Comparison of ENCODE assay signal across 21 cellular contexts in genomic region chr2:74419345-74419744, GRCh38. TPM values are rescaled to one million over a fixed set of nuclear protein-coding genes. Genes with fewer than 3 reads are reported as not detected.
DNase-seq lines count a peak whose midpoint lies in the region; ATAC-seq and TF ChIP-seq lines count a peak whose summit lies in the region.
"Had no signal": no experiment of that assay in that cellular context is flagged by ENCODE, and none has a peak within 500 bp of the region (broad histone marks: within the 10 kb centered on the region; RNA-seq: fewer than 3 reads in every experiment).

No MANE protein-coding gene starts in this region.

- H4K20me1 ChIP-seq in Karpas-422 (ENCODE audit: insufficient read depth, low read depth, low read length): no peaks in the 10 kb centered on the region
- no peaks in the 10 kb centered on the region for H4K20me1 ChIP-seq in OCI-LY3 (ENCODE audit: insufficient read depth, low read length)

- H3K4me2 ChIP-seq in Karpas-422 (ENCODE audit: low read depth, low read length, poor library complexity, severe bottlenecking): peak overlapping the region; percentile 91
- peak overlapping the region; percentile 98 for H3K4me2 ChIP-seq in OCI-LY3 (ENCODE audit: low read length)
- H3K4me2 ChIP-seq: PC-9 had no signal

- DNase-seq in CD1c-positive myeloid dendritic cell (ENCODE audit: extremely low spot score) (peak; percentile 57), Karpas-422 (no peak), putamen (ENCODE audit: low spot score) (no peak), psoas muscle (no peak)
- DNase-seq: C1 segment of cervical spinal cord, DMS79, GM23248, KBM-7, NCI-H1092 treated with DMSO at 0.1 percent for 48 hours, NCI-H2081, NCI-H2171 treated with DMSO at 0.1 percent for 48 hours, NCI-H446, NCI-H526 treated with DMSO at 0.1 percent for 48 hours, PC-9 had no signal

- H3K9ac ChIP-seq in Karpas-422 (ENCODE audit: low read length): peak overlapping the region; percentile 6; the same call in 1 of the 2 replicates
- 0 out of 2 replicates have a peak overlapping the region, but pooled peaks have one; percentile 15 for H3K9ac ChIP-seq in OCI-LY3 (ENCODE audit: low read length)
- H3K9ac ChIP-seq: GM23248 had no signal

- no peak overlapping the region for H3K27ac ChIP-seq in Karpas-422 (ENCODE audit: low read length)
- peak overlapping the region; percentile 31 for H3K27ac ChIP-seq in OCI-LY3 (ENCODE audit: low read length)
- no peak overlapping the region for H3K27ac ChIP-seq in psoas muscle
- H3K27ac ChIP-seq: GM23248, PC-9, SJSA1 had no signal

- no peak for TF ChIP-seq CTCF in OCI-LY3 (IDR thresholded peaks at IDR 0.05; ENCODE audit: low read depth, low read length)
- TF ChIP-seq CTCF in psoas muscle (IDR thresholded peaks at IDR 0.05): no peak

- H3K9me3 Mint-ChIP-seq in dendritic cell treated with granulocyte-macrophage colony-stimulating factor and Interleukin-4, amounts not matched to agents 40 ng/mL and 50 ng/mL, for 4 days: no peaks in the 10 kb centered on the region
- H3K9me3 Mint-ChIP-seq: T-helper 1 cell treated with Interleukin-12 subunit alpha and Interleukin-12 subunit beta and Interleukin-4 antibody, amounts not matched to agents 30 μg/mL and 1 μg/mL, for 36 hours had no signal

- H3K9me2 ChIP-seq in Karpas-422 (replicated peaks; ENCODE audit: insufficient read depth, low read length): no peaks in the 10 kb centered on the region

- no peaks in the 10 kb centered on the region for H3K27me3 ChIP-seq in Karpas-422 (ENCODE audit: low read length)
- no peaks in the 10 kb centered on the region for H3K27me3 ChIP-seq in OCI-LY3 (ENCODE audit: low read depth, low read length)
- H3K27me3 ChIP-seq in psoas muscle (ENCODE audit: insufficient read depth in 3 of 3, low read length in 2 of 3): peaks cover 0 to 57% (median 6%) of the 10 kb centered on the region in 3 donors

- H3K9me3 ChIP-seq in Karpas-422 (ENCODE audit: low read length) (no peaks in the 10 kb centered on the region), OCI-LY3 (ENCODE audit: insufficient read depth, low read length) (no peaks in the 10 kb centered on the region), psoas muscle (no peaks in the 10 kb centered on the region)
- H3K9me3 ChIP-seq: HAP-1, SJSA1 had no signal

- ATAC-seq in HG03565 (IDR thresholded peaks at IDR 0.05; ENCODE audit: unreplicated experiment): no peak
- ATAC-seq in GM18519 (IDR thresholded peaks at IDR 0.05; ENCODE audit: low FRiP score, unreplicated experiment): no peak
- ATAC-seq in psoas muscle: no peak

- WGBS in psoas muscle, 3 donors: 88 to 90% (median 89%) methylated on average over 1 of the region's 1 CpG

- peaks cover 27% of the 10 kb centered on the region for H3K27me3 Mint-ChIP-seq in dendritic cell treated with granulocyte-macrophage colony-stimulating factor and Interleukin-4, amounts not matched to agents 40 ng/mL and 50 ng/mL, for 4 days

- peaks cover 11% of the 10 kb centered on the region for H3K36me3 Mint-ChIP-seq in dendritic cell treated with granulocyte-macrophage colony-stimulating factor and Interleukin-4, amounts not matched to agents 40 ng/mL and 50 ng/mL, for 4 days (ENCODE audit: low read depth)

- H3K36me3 ChIP-seq in Karpas-422 (ENCODE audit: insufficient read depth, low read length) (no peaks in the 10 kb centered on the region; the same call in 1 of the 2 replicates), OCI-LY3 (replicated peaks; ENCODE audit: low read depth, low read length) (peaks cover 8% of the 10 kb centered on the region), psoas muscle (ENCODE audit: insufficient read depth in 1 of 2, low read depth in 1 of 2) (no peaks in the 10 kb centered on the region)
- H3K36me3 ChIP-seq: HAP-1, SJSA1 had no signal

- H3K4me3 ChIP-seq in Karpas-422 (ENCODE audit: low read length) (no peak overlapping the region), OCI-LY3 (ENCODE audit: low read length) (peak overlapping the region; percentile 88), psoas muscle (no peak overlapping the region)
- H3K4me3 ChIP-seq: GM23248, HAP-1, PC-9, SJSA1 had no signal

- H3K4me1 ChIP-seq in Karpas-422 (ENCODE audit: low read length) (peaks cover 46% of the 10 kb centered on the region), OCI-LY3 (ENCODE audit: low read length) (peaks cover 32% of the 10 kb centered on the region), psoas muscle (no peaks in the 10 kb centered on the region)
- H3K4me1 ChIP-seq: HAP-1 had no signal

- intact Hi-C loops in dendritic cell treated with granulocyte-macrophage colony-stimulating factor and Interleukin-4, amounts not matched to agents 40 ng/mL and 50 ng/mL, for 4 days (cut with micrococcal nuclease): no loop called here
- intact Hi-C loops in psoas muscle (cut with DNase I): no loop called here

- H3K79me2 ChIP-seq in Karpas-422 (ENCODE audit: low read length) (peaks cover 19% of the 10 kb centered on the region), OCI-LY3 (ENCODE audit: low read length) (no peaks in the 10 kb centered on the region)

- peak overlapping the region; percentile 48 for H3K27ac Mint-ChIP-seq in dendritic cell treated with granulocyte-macrophage colony-stimulating factor and Interleukin-4, amounts not matched to agents 40 ng/mL and 50 ng/mL, for 4 days
- H3K27ac Mint-ChIP-seq: T-helper 1 cell treated with Interleukin-12 subunit alpha and Interleukin-12 subunit beta and Interleukin-4 antibody, amounts not matched to agents 30 μg/mL and 1 μg/mL, for 36 hours had no signal

- peaks cover 60% of the 10 kb centered on the region for H3K4me1 Mint-ChIP-seq in dendritic cell treated with granulocyte-macrophage colony-stimulating factor and Interleukin-4, amounts not matched to agents 40 ng/mL and 50 ng/mL, for 4 days (ENCODE audit: low read depth)

- H2AFZ ChIP-seq in Karpas-422 (ENCODE audit: low read length): no peak overlapping the region
- H2AFZ ChIP-seq in OCI-LY3 (ENCODE audit: low read depth, low read length): no peak overlapping the region
- H2AFZ ChIP-seq: GM23248, PC-9 had no signal

- no peak overlapping the region for H3K4me3 Mint-ChIP-seq in dendritic cell treated with granulocyte-macrophage colony-stimulating factor and Interleukin-4, amounts not matched to agents 40 ng/mL and 50 ng/mL, for 4 days

RNA-seq across cellular contexts. Expression of gene C2orf81, which starts 2.1 kb away (rescaled TPM):
- 3.8 and 7.6 TPM in 2 replicates for total RNA-seq in Karpas-422 (2014; rRNA removed; shearing (Covaris generic); ENCODE audit: low replicate concordance)
- under 1 TPM; 0.15 to 0.46 (median 0.39) TPM for total RNA-seq in psoas muscle
- under 1 TPM; 0.06 to 0.34 (median 0.23) TPM for polyA plus RNA-seq in psoas muscle

RNA-seq across cellular contexts. Expression of gene WDR54, which starts 2.2 kb away (rescaled TPM):
- 130 and 239 TPM in 2 replicates for total RNA-seq in Karpas-422 (2014; rRNA removed; shearing (Covaris generic); ENCODE audit: low replicate concordance)
- total RNA-seq in psoas muscle: 1 to 10 TPM; 1.1 to 1.6 (median 1.4) TPM
- polyA plus RNA-seq in psoas muscle: 1 to 10 TPM in 2 of 3 donors, under 1 TPM in 1; 0.52 to 2.4 (median 2.4) TPM

RNA-seq across cellular contexts. Expression of gene RTKN, which starts 22.4 kb away (rescaled TPM):
- total RNA-seq in Karpas-422 (2014; rRNA removed; shearing (Covaris generic); ENCODE audit: low replicate concordance): 28.1 and 31.5 TPM in 2 replicates
- total RNA-seq in psoas muscle: 10 to 100 TPM in 2 of 4 donors, 1 to 10 TPM in 2; 6.0 to 18.8 (median 9.0) TPM
- polyA plus RNA-seq in psoas muscle: 10 to 100 TPM in 1 of 3 donors, 1 to 10 TPM in 2; 3.1 to 12.1 (median 6.6) TPM

RNA-seq across cellular contexts. Expression of gene INO80B, which starts 35.5 kb away (rescaled TPM):
- total RNA-seq in Karpas-422 (2014; rRNA removed; shearing (Covaris generic); ENCODE audit: low replicate concordance): 29.3 and 86.9 TPM in 2 replicates
- 10 to 100 TPM; 23.6 to 39.0 (median 28.6) TPM for total RNA-seq in psoas muscle
- polyA plus RNA-seq in psoas muscle: 10 to 100 TPM; 29.1 to 61.1 (median 41.7) TPM

RNA-seq across cellular contexts. Expression of gene WBP1, which starts 38.9 kb away (rescaled TPM):
- total RNA-seq in Karpas-422 (2014; rRNA removed; shearing (Covaris generic); ENCODE audit: low replicate concordance): 124 and 149 TPM in 2 replicates
- total RNA-seq in psoas muscle: 10 to 100 TPM; 21.6 to 41.3 (median 23.4) TPM
- polyA plus RNA-seq in psoas muscle: 10 to 100 TPM; 19.4 to 26.2 (median 24.7) TPM

Comparison
In these comparisons a context has a peak if more than half of its experiments do, and no peak if none do; other contexts are left out.
1. RNA of gene WDR54, which starts 2.2 kb away (total RNA-seq): 130 to 239 TPM in Karpas-422; 1.1 to 1.6 TPM in psoas muscle; every median in the first group is over 10 times any median in the second.